Comparison of ENCODE assay signal across 8 cellular contexts in genomic region chr5:112976432-112977309, GRCh38. TPM values are rescaled to one million over a fixed set of nuclear protein-coding genes. Genes with fewer than 3 reads are reported as not detected.
A peak's percentile ranks its signal among the peaks of the same experiment; 100 is the strongest.
DNase-seq lines count a peak whose midpoint lies in the region; ATAC-seq and TF ChIP-seq lines count a peak whose summit lies in the region.

TSS of gene DCP2 (plus strand) at chr5:112976798. CDS start at chr5:112976934, 136 bp downstream.

- peak within 1 kb of the TSS; percentile 98 for H2AFZ ChIP-seq in SK-N-SH (ENCODE audit: low read depth)

- POLR2A ChIA-PET in SK-N-SH (lab: Yijun Ruan, JAX), result interaction anchor here (0.6 to 1.7 kb wide), 13 partner anchors 9 to 505 kb away, joined by 3 to 11 read pairs (median 4); partner anchors contain the start of genes APC and SRP19

- peak; percentile 58 to 78 for TF ChIP-seq POLR2A in gastroesophageal sphincter (IDR thresholded peaks at IDR 0.05)

- WGBS in SK-N-SH (ENCODE audit: low lambda C conversion rate), result 1% methylated on average over 56 of the region's 75 CpGs
- WGBS in gastroesophageal sphincter (ENCODE audit: low coverage in 1 of 2), 2 donors, result 1% methylated on average over 29 to 38 of the region's 75 CpGs

- TF ChIP-seq EP300 in SK-N-SH (IDR thresholded peaks at IDR 0.05; ENCODE audit: borderline replicate concordance in 1 of 2, low read depth in 1 of 2, low read length in 1 of 2), result peak; percentile 16 to 67; a peak in 2 of 4 replicates
- no peak for TF ChIP-seq EP300 in gastroesophageal sphincter (IDR thresholded peaks at IDR 0.05)

- CTCF ChIA-PET in SK-N-SH (lab: Yijun Ruan, JAX), result interaction anchor here (0.6 to 1.6 kb wide), 4 partner anchors 15 to 573 kb away, joined by 4 to 10 read pairs (median 4); no protein-coding TSS in a partner anchor

- H3K9me3 ChIP-seq in SK-N-SH (no peaks in the 10 kb centered on the region), gastroesophageal sphincter (no peaks in the 10 kb centered on the region), neutrophil (no peaks in the 10 kb centered on the region)

- peak within 1 kb of the TSS; percentile 80 to 92 for H3K4me3 ChIP-seq in SK-N-SH (ENCODE audit: low read depth in 2 of 2, low read length in 1 of 2)
- peak within 1 kb of the TSS; percentile 62 to 97 for H3K4me3 ChIP-seq in gastroesophageal sphincter
- H3K4me3 ChIP-seq in neutrophil (ENCODE audit: low read depth in 1 of 2, low read length in 1 of 2), result peak within 1 kb of the TSS; percentile 83

- H3K4me1 ChIP-seq in SK-N-SH (ENCODE audit: control insufficient read depth in 1 of 2, insufficient read depth in 2 of 2, low read depth in 1 of 2, low read length in 1 of 2) (peaks cover 18 to 22% of the 10 kb centered on the region in 2 experiments; a peak in 3 of 4 replicates), gastroesophageal sphincter (peaks cover 0 to 44% (median 7%) of the 10 kb centered on the region in 3 donors), neutrophil (ENCODE audit: control insufficient read depth in 1 of 2, insufficient read depth in 1 of 2, low read depth in 1 of 2, low read length in 1 of 2) (peaks cover 32 to 42% of the 10 kb centered on the region in 2 experiments)

- H3F3A ChIP-seq in SK-N-SH (replicated peaks; ENCODE audit: insufficient read depth), result no peaks in the 10 kb centered on the region

- peak within 1 kb of the TSS; percentile 82 for H3K4me2 ChIP-seq in SK-N-SH

- H3K9ac ChIP-seq in SK-N-SH, result peak within 1 kb of the TSS; percentile 91

- H3K79me2 ChIP-seq in SK-N-SH (ENCODE audit: insufficient read depth), result peaks cover 50% of the 10 kb centered on the region

- H3K27me3 ChIP-seq in SK-N-SH (ENCODE audit: insufficient read depth) (no peaks in the 10 kb centered on the region), gastroesophageal sphincter (no peaks in the 10 kb centered on the region), neutrophil (no peaks in the 10 kb centered on the region)

- ATAC-seq in HG02571 (IDR thresholded peaks at IDR 0.05; ENCODE audit: unreplicated experiment) (peak; percentile 97), gastroesophageal sphincter (peak; percentile 100)

- TF ChIP-seq RAD21 in SK-N-SH (IDR thresholded peaks at IDR 0.05; ENCODE audit: low read length), result no peak

- H3K9me2 ChIP-seq in SK-N-SH, result no peaks in the 10 kb centered on the region

- TF ChIP-seq CTCF in SK-N-SH (IDR thresholded peaks at IDR 0.05), result no peak
- no peak for TF ChIP-seq CTCF in gastroesophageal sphincter (IDR thresholded peaks at IDR 0.05)
- TF ChIP-seq CTCF in neutrophil (IDR thresholded peaks at IDR 0.05), result no peak

- H4K20me1 ChIP-seq in SK-N-SH (ENCODE audit: insufficient read depth), result peaks cover 34% of the 10 kb centered on the region

- H3K27ac ChIP-seq in SK-N-SH (ENCODE audit: low read depth in 2 of 2, low read length in 1 of 2) (peak within 1 kb of the TSS; percentile 87 to 96), gastroesophageal sphincter (peak within 1 kb of the TSS; percentile 36 to 94 (median 88)), neutrophil (peak within 1 kb of the TSS; percentile 95), substantia nigra (ENCODE audit: low read depth, low read length, poor library complexity, severe bottlenecking) (peak within 1 kb of the TSS; percentile 63)

- DNase-seq in GM04504 (ENCODE audit: low read depth), result peak; percentile 98
- peak; percentile 98 for DNase-seq in NCI-H1048 (lab: John Stamatoyannopoulos, UW)
- peak; percentile 94 for DNase-seq in SK-N-SH
- peak; percentile 96 for DNase-seq in activated naive CD4-positive, alpha-beta T cell treated with anti-CD3 and anti-CD28 coated beads, Interleukin-2, amount 50 U/mL, for 16 hours
- peak; percentile 63 to 96 (median 87) for DNase-seq in substantia nigra (lab: John Stamatoyannopoulos, UW)

- peaks cover 4 to 8% of the 10 kb centered on the region in 2 experiments for H3K36me3 ChIP-seq in SK-N-SH (replicated peaks in 1 of 2; ENCODE audit: control insufficient read depth in 1 of 2, insufficient read depth in 2 of 2, low read length in 1 of 2)
- H3K36me3 ChIP-seq in gastroesophageal sphincter, result no peaks in the 10 kb centered on the region
- peaks cover 4% of the 10 kb centered on the region for H3K36me3 ChIP-seq in neutrophil

TF ChIP-seq in SK-N-SH, 30 proteins besides CTCF, POLR2A, EP300 and RAD21 (continues in another document):
- TF ChIP-seq JUND (IDR thresholded peaks at IDR 0.05) (no peak), SIN3A (IDR thresholded peaks at IDR 0.05; ENCODE audit: borderline replicate concordance, low read depth, low read length) (peak; percentile 41; the same call in 1 of the 2 replicates), TAF1 (IDR thresholded peaks at IDR 0.05; ENCODE audit: borderline replicate concordance, low read depth, low read length) (peak; percentile 81), IRF3 (IDR thresholded peaks at IDR 0.05; ENCODE audit: low read depth, low read length) (peak; percentile 68; the same call in 1 of the 2 replicates), FOSL2 (IDR thresholded peaks at IDR 0.05; ENCODE audit: borderline replicate concordance, low read depth) (no peak), SMC3 (IDR thresholded peaks at IDR 0.05; ENCODE audit: low read depth, low read length) (no peak), USF2 (IDR thresholded peaks at IDR 0.05; ENCODE audit: borderline replicate concordance, low read depth, low read length) (no peak), YY1 (IDR thresholded peaks at IDR 0.05; ENCODE audit: low read depth) (peak; percentile 35; the same call in 1 of the 2 replicates), RFX5 (IDR thresholded peaks at IDR 0.05; ENCODE audit: low read length) (peak; percentile 96), TCF12 (IDR thresholded peaks at IDR 0.05) (peak; percentile 13; the same call in 1 of the 2 replicates), RCOR1 (IDR thresholded peaks at IDR 0.05; ENCODE audit: low read length) (peak; percentile 23; the same call in 1 of the 2 replicates), EZH2phosphoT487 (IDR thresholded peaks at IDR 0.05; ENCODE audit: borderline replicate concordance, low read depth) (no peak), RXRA (IDR thresholded peaks at IDR 0.05; ENCODE audit: borderline replicate concordance, low read depth) (no peak), FOXJ3 (CRISPR knock-in tag; IDR thresholded peaks at IDR 0.05) (no peak), GABPA (IDR thresholded peaks at IDR 0.05; ENCODE audit: low read depth) (peak; percentile 59; the same call in 1 of the 2 replicates), MEF2A (IDR thresholded peaks at IDR 0.05; ENCODE audit: borderline replicate concordance, low read depth) (no peak), TEAD4 (IDR thresholded peaks at IDR 0.05; ENCODE audit: borderline replicate concordance, insufficient read depth) (no peak), NRF1 (IDR thresholded peaks at IDR 0.05; ENCODE audit: low read depth, low read length) (peak; percentile 90), NFIC (IDR thresholded peaks at IDR 0.05; ENCODE audit: borderline replicate concordance) (no peak), MXI1 (IDR thresholded peaks at IDR 0.05; ENCODE audit: low read depth, low read length) (peak; percentile 4; the same call in 1 of the 2 replicates), ELF1 (IDR thresholded peaks at IDR 0.05) (peak; percentile 61; the same call in 1 of the 2 replicates)
- TF ChIP-seq, protein P1, sequence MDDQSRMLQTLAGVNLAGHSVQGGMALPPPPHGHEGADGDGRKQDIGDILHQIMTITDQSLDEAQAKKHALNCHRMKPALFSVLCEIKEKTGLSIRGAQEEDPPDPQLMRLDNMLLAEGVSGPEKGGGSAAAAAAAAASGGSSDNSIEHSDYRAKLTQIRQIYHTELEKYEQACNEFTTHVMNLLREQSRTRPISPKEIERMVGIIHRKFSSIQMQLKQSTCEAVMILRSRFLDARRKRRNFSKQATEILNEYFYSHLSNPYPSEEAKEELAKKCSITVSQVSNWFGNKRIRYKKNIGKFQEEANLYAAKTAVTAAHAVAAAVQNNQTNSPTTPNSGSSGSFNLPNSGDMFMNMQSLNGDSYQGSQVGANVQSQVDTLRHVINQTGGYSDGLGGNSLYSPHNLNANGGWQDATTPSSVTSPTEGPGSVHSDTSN (IDR thresholded peaks at IDR 0.05), result no peak
- TF ChIP-seq, protein P2, sequence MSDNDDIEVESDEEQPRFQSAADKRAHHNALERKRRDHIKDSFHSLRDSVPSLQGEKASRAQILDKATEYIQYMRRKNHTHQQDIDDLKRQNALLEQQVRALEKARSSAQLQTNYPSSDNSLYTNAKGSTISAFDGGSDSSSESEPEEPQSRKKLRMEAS (IDR thresholded peaks at IDR 0.05; ENCODE audit: low read depth), result peak; percentile 91
- TF ChIP-seq, protein P3, sequence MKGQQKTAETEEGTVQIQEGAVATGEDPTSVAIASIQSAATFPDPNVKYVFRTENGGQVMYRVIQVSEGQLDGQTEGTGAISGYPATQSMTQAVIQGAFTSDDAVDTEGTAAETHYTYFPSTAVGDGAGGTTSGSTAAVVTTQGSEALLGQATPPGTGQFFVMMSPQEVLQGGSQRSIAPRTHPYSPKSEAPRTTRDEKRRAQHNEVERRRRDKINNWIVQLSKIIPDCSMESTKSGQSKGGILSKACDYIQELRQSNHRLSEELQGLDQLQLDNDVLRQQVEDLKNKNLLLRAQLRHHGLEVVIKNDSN (IDR thresholded peaks at IDR 0.05; ENCODE audit: borderline replicate concordance, low read depth), result no peak

RNA-seq across cellular contexts. Expression of gene DCP2, which starts in this region (rescaled TPM):
- polyA plus RNA-seq in SK-N-SH (2012; rRNA removed), result 6.0 and 6.9 TPM in 2 replicates
- polyA plus RNA-seq in SK-N-SH (2012; cell fraction: cytosol; rRNA removed), result 6.3 and 8.9 TPM in 2 replicates
- 4.1 and 5.9 TPM in 2 replicates for polyA plus RNA-seq in SK-N-SH (2012; cell fraction: nucleus; rRNA removed)
- 10 to 100 TPM; 13.2 to 37.6 (median 24.9) TPM for total RNA-seq in gastroesophageal sphincter

Comparison
In these comparisons a context has a peak if more than half of its experiments do, and no peak if none do; other contexts are left out.
1. Peak in every context shown above with its lines: DNase-seq, ATAC-seq, H3K4me3 ChIP-seq and H3K27ac ChIP-seq.